Comparison of ENCODE assay signal across 34 cellular contexts in the genomic region with DNA sequence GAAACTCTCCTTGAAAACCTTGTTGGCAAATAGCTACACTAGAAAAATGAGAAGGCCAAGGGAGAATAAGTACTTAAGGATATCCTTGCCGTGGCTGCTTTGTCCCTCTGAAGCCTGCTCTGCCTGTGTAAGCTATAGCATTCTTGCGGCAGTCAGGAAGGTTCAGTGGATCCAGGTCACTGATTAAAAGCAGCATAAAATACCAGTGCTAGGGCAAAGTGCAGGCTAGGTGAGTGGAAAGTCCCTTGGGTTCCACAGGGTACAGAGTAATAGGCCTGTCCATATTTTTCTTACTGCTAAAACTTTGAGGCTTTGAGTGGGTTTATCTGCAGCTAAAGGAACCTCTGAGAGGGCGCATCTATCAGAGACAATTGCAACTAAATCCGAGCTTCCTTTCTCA. TPM values are rescaled to one million over a fixed set of nuclear protein-coding genes. Genes with fewer than 3 reads are reported as not detected.
"Had no signal": no experiment of that assay in that cellular context is flagged by ENCODE, and none has a peak within 500 bp of the region (broad histone marks: within the 10 kb centered on the region; RNA-seq: fewer than 3 reads in every experiment).

No MANE protein-coding gene starts in this region.

- H3K4me3 Mint-ChIP-seq: activated naive CD8-positive, alpha-beta T cell; immature natural killer cell; natural killer cell treated with Interleukin-12 subunit alpha and Interleukin-12 subunit beta and Interleukin-15 and Interleukin-18, amount 100 ng/mL, for 72 hours; stimulated activated naive B cell treated with anti-CD40 and anti-IgM and Interleukin-4, amounts not matched to agents 10 μg/mL and 1 μg/mL and 100 μg/mL, for 72 hours; WTC11 had no signal

- H3K4me1 ChIP-seq: body of pancreas had no signal

- H3K9me3 Mint-ChIP-seq: immature natural killer cell; natural killer cell treated with Interleukin-12 subunit alpha and Interleukin-12 subunit beta and Interleukin-15 and Interleukin-18, amount 100 ng/mL, for 72 hours; stimulated activated naive B cell treated with anti-CD40 and anti-IgM and Interleukin-4, amounts not matched to agents 10 μg/mL and 1 μg/mL and 100 μg/mL, for 72 hours; WTC11 had no signal

- H3K27ac Mint-ChIP-seq: stimulated activated naive B cell treated with anti-CD40 and anti-IgM and Interleukin-4, amounts not matched to agents 10 μg/mL and 1 μg/mL and 100 μg/mL, for 72 hours; WTC11 had no signal

- H3K9me3 ChIP-seq: body of pancreas, left lung, mucosa of descending colon, stomach, tibial artery, upper lobe of right lung had no signal

- ATAC-seq: body of pancreas; left lung; mucosa of descending colon; natural killer cell treated with Interleukin-12 subunit alpha and Interleukin-12 subunit beta and Interleukin-15 and Interleukin-18, amount 100 ng/mL, for 72 hours; sciatic nerve; SK-N-SH treated with all-trans-retinoic acid at 6 μM for 48 hours; upper lobe of right lung; WTC11 had no signal

- H3K4me3 ChIP-seq: body of pancreas, coronary artery, dorsolateral prefrontal cortex, left lung, lung, mucosa of descending colon, skin epidermis, stomach, tibial artery, upper lobe of right lung had no signal

- H3K27me3 ChIP-seq: body of pancreas, dorsolateral prefrontal cortex, left lung, stomach, tibial artery, upper lobe of right lung had no signal

- H3K27me3 Mint-ChIP-seq: activated naive CD8-positive, alpha-beta T cell; stimulated activated naive B cell treated with anti-CD40 and anti-IgM and Interleukin-4, amounts not matched to agents 10 μg/mL and 1 μg/mL and 100 μg/mL, for 72 hours had no signal

- H3K4me1 Mint-ChIP-seq: stimulated activated naive B cell treated with anti-CD40 and anti-IgM and Interleukin-4, amounts not matched to agents 10 μg/mL and 1 μg/mL and 100 μg/mL, for 72 hours; WTC11 had no signal

- H3K27ac ChIP-seq: body of pancreas, coronary artery, dorsolateral prefrontal cortex, left lung, stomach, tibial artery, upper lobe of right lung had no signal

- DNase-seq: activated CD4-positive, alpha-beta T cell treated with anti-CD3 and anti-CD28 coated beads for 1 hour; activated CD4-positive, alpha-beta T cell treated with anti-CD3 and anti-CD28 coated beads, Interleukin-2, amount 50 U/mL, for 1 hour; activated effector memory CD4-positive, alpha-beta T cell treated with Interleukin-2 at 50 U/mL for 16 hours; activated naive CD4-positive, alpha-beta T cell treated with Interleukin-2 at 50 U/mL for 16 hours; aorta; body of pancreas; dorsolateral prefrontal cortex; effector memory CD4-positive, alpha-beta T cell; erythroblast; head of caudate nucleus; hypothalamus; immature natural killer cell; kidney; left lung; mesendoderm; mucosa of descending colon; stimulated activated CD4-positive, alpha-beta T cell treated with anti-CD3 and anti-CD28 coated beads, Interleukin-1b, Interleukin-23, amount 100 ng/mL, for 48 hours; stimulated activated CD4-positive, alpha-beta T cell treated with anti-CD3 and anti-CD28 coated beads, Interleukin-4, amount 100 ng/mL, for 4 hours; stimulated activated CD8-positive, alpha-beta memory T cell treated with anti-CD3 and anti-CD28 coated beads, Interleukin-4, amount 100 ng/mL, for 48 hours; stimulated activated naive B cell treated with anti-CD40 and anti-IgM and Interleukin-4, amounts not matched to agents 10 μg/mL and 1 μg/mL and 100 μg/mL, for 72 hours; stomach; T-helper 2 cell; tibial artery; upper lobe of right lung had no signal

RNA-seq across cellular contexts. Expression of gene CXCR6, which starts 10.3 kb away (rescaled TPM):
- total RNA-seq: cerebellum, myocyte, WTC11 had no signal
